8 cellular contexts compared by ENCODE assay signal in genomic region chr4:83456184-83456501, GRCh38. TPM values are rescaled to one million over a fixed set of nuclear protein-coding genes. Genes with fewer than 3 reads are reported as not detected.
A peak's percentile ranks its signal among the peaks of the same experiment; 100 is the strongest.
DNase-seq lines count a peak whose midpoint lies in the region; ATAC-seq and TF ChIP-seq lines count a peak whose summit lies in the region.

No MANE protein-coding gene starts in this region.

- peaks cover 2 to 18% of the 10 kb centered on the region in 2 donors for H3K36me3 ChIP-seq in lung (ENCODE audit: control insufficient read depth in 2 of 2, insufficient read depth in 2 of 2, low read length in 2 of 2)
- peaks cover 0 to 31% (median 12%) of the 10 kb centered on the region in 4 donors for H3K36me3 ChIP-seq in transverse colon

- peak overlapping the region; percentile 100 for H3K27ac Mint-ChIP-seq in activated naive CD4-positive, alpha-beta T cell treated with anti-CD3 and anti-CD28 coated beads, Interleukin-2, amount 10 ng/mL, durations not matched to agents 7 days and 5 days
- peak overlapping the region; percentile 99 to 100 (median 100) for H3K27ac Mint-ChIP-seq in brain

- intact Hi-C loops in transverse colon (cut with DNase I; ENCODE audit: low total_unique reads), result no loop called here

- H3K27ac ChIP-seq in lung (ENCODE audit: low read depth in 1 of 2, low read length in 1 of 2) (peak overlapping the region; percentile 70 to 98), transverse colon (peak overlapping the region; percentile 95 to 98 (median 96))

- TF ChIP-seq POLR2A in transverse colon (IDR thresholded peaks at IDR 0.05), result no peak

- in situ Hi-C loops in transverse colon (cut with MboI; ENCODE audit: low pct_ligation_motif_present in 1 of 4, low pct_unique_long_range_greater_than_20kb in 1 of 4, low sequenced_read_pairs in 3 of 4), result loop anchor here in 2 of 4 donors (10.0 to 25.0 kb wide), 3 partner anchors 171 to 594 kb away; partner anchors contain the start of genes COPS4 (in 1 of the 2) and COQ2 (in 1 of the 2)

- no peak for ATAC-seq in lung (ENCODE audit: insufficient read depth, low FRiP score)
- ATAC-seq in HG02678 (IDR thresholded peaks at IDR 0.05; ENCODE audit: unreplicated experiment), result no peak

- TF ChIP-seq CTCF in brain (conservative IDR thresholded peaks at IDR 0.05) (no peak), lung (IDR thresholded peaks at IDR 0.05; ENCODE audit: control extremely low read depth, extremely low read depth) (no peak), transverse colon (IDR thresholded peaks at IDR 0.05) (no peak)

- H3K27me3 Mint-ChIP-seq in activated naive CD4-positive, alpha-beta T cell treated with anti-CD3 and anti-CD28 coated beads, Interleukin-2, amount 10 ng/mL, durations not matched to agents 7 days and 5 days, result no peaks in the 10 kb centered on the region
- peaks cover 16% of the 10 kb centered on the region for H3K27me3 Mint-ChIP-seq in brain

- 0 to 1% methylated on average over 7 of the region's 7 CpGs for WGBS in lung, 2 donors
- WGBS in transverse colon (ENCODE audit: low coverage in 1 of 2), 2 donors, result 0% methylated on average over 4 to 7 of the region's 7 CpGs

- no peak for TF ChIP-seq EP300 in transverse colon (IDR thresholded peaks at IDR 0.05; ENCODE audit: low read depth)

- H3K4me1 Mint-ChIP-seq in activated naive CD4-positive, alpha-beta T cell treated with anti-CD3 and anti-CD28 coated beads, Interleukin-2, amount 10 ng/mL, durations not matched to agents 7 days and 5 days, result peaks cover 53% of the 10 kb centered on the region
- H3K4me1 Mint-ChIP-seq in brain, result peaks cover 53% of the 10 kb centered on the region

- H3K9me3 ChIP-seq in lung (ENCODE audit: control insufficient read depth in 2 of 2, insufficient read depth in 1 of 2, low read length in 1 of 2), result no peaks in the 10 kb centered on the region
- no peaks in the 10 kb centered on the region for H3K9me3 ChIP-seq in transverse colon

- H3K36me3 Mint-ChIP-seq in activated naive CD4-positive, alpha-beta T cell treated with anti-CD3 and anti-CD28 coated beads, Interleukin-2, amount 10 ng/mL, durations not matched to agents 7 days and 5 days, result peaks cover 50% of the 10 kb centered on the region
- peaks cover 49% of the 10 kb centered on the region for H3K36me3 Mint-ChIP-seq in brain

- H3K4me3 ChIP-seq in lung (peak overlapping the region; percentile 66), transverse colon (peak overlapping the region; percentile 49 to 88 (median 70))

- H3K9me3 Mint-ChIP-seq in activated naive CD4-positive, alpha-beta T cell treated with anti-CD3 and anti-CD28 coated beads, Interleukin-2, amount 10 ng/mL, durations not matched to agents 7 days and 5 days, result no peaks in the 10 kb centered on the region
- H3K9me3 Mint-ChIP-seq in brain, result peaks cover 0 to 5% (median 0%) of the 10 kb centered on the region in 5 experiments

- no peak for DNase-seq in activated naive CD4-positive, alpha-beta T cell treated with anti-CD3 and anti-CD28 coated beads, Interleukin-2, amount 10 ng/mL, durations not matched to agents 7 days and 5 days
- DNase-seq in activated naive CD4-positive, alpha-beta T cell (lab: John Stamatoyannopoulos, UW), result no peak
- DNase-seq in lung (ENCODE audit: low spot score), result no peak
- no peak for DNase-seq in transverse colon
- no peak for DNase-seq in Kasumi-1 (lab: John Stamatoyannopoulos, UW)
- DNase-seq in SKM-1 treated with dmso at 0.1 percent for 144 hours (lab: John Stamatoyannopoulos, UW; ENCODE audit: unreplicated experiment), result no peak

- CTCF ChIA-PET in activated naive CD4-positive, alpha-beta T cell treated with anti-CD3 and anti-CD28 coated beads, Interleukin-2, amount 10 ng/mL, durations not matched to agents 7 days and 5 days (lab: Charles Lee), result interaction anchor here (0.9 to 2.8 kb wide), 2 partner anchors 96 to 172 kb away, joined by 3 to 11 read pairs; partner anchors contain the start of gene COQ2

- peak overlapping the region; percentile 97 for H3K4me3 Mint-ChIP-seq in activated naive CD4-positive, alpha-beta T cell treated with anti-CD3 and anti-CD28 coated beads, Interleukin-2, amount 10 ng/mL, durations not matched to agents 7 days and 5 days
- peak overlapping the region; percentile 100 for H3K4me3 Mint-ChIP-seq in brain

- H3K4me1 ChIP-seq in lung (ENCODE audit: control insufficient read depth in 2 of 2, insufficient read depth in 2 of 2, low read length in 2 of 2) (peaks cover 0 to 3% of the 10 kb centered on the region in 2 donors), transverse colon (peaks cover 0 to 29% (median 22%) of the 10 kb centered on the region in 4 donors)

- H3K27me3 ChIP-seq in lung (ENCODE audit: control insufficient read depth, insufficient read depth) (no peaks in the 10 kb centered on the region), transverse colon (no peaks in the 10 kb centered on the region)

RNA-seq across cellular contexts. Expression of gene MRPS18C, which starts 0.3 kb away (rescaled TPM):
- polyA plus RNA-seq in brain (ENCODE audit: insufficient read depth, low read depth, low replicate concordance) (27.6 TPM), lung (10 to 100 TPM; 35.4 to 47.4 TPM)
- total RNA-seq in lung (10 to 100 TPM; 21.2 to 43.1 TPM), transverse colon (10 to 100 TPM; 10.7 to 32.2 (median 16.5) TPM)

RNA-seq across cellular contexts. Expression of gene HELQ, which starts 0.5 kb away (rescaled TPM):
- polyA plus RNA-seq in brain (ENCODE audit: insufficient read depth, low read depth, low replicate concordance) (4.4 TPM), lung (1 to 10 TPM; 5.2 to 8.1 TPM)
- total RNA-seq in lung (10 to 100 TPM; 17.6 to 22.0 TPM), transverse colon (10 to 100 TPM in 2 of 4 donors, 1 to 10 TPM in 2; 2.6 to 19.1 (median 7.4) TPM)

RNA-seq across cellular contexts. Expression of gene ABRAXAS1, which starts 28.8 kb away (rescaled TPM):
- polyA plus RNA-seq in brain (ENCODE audit: insufficient read depth, low read depth, low replicate concordance) (2.3 TPM), lung (1 to 10 TPM; 4.3 to 5.0 TPM)
- total RNA-seq in lung (10 to 100 TPM in 1 of 2 donors, 1 to 10 TPM in 1; 9.4 to 23.4 TPM), transverse colon (10 to 100 TPM in 2 of 4 donors, 1 to 10 TPM in 2; 5.0 to 12.4 (median 9.7) TPM)
